In genomic region chr1:158026641-158027040, GRCh38 we compare ENCODE assay signal across 15 cellular contexts.
"Had no signal": no experiment of that assay in that cellular context is flagged by ENCODE, and none has a peak within 500 bp of the region (broad histone marks: within the 10 kb centered on the region; RNA-seq: fewer than 3 reads in every experiment).

No MANE protein-coding gene starts in this region.

- H3K9me3 ChIP-seq: pancreas, tibial nerve had no signal

- H3K4me3 ChIP-seq: hepatocyte, pancreas, SK-N-MC, tibial nerve had no signal

- DNase-seq: activated CD4-positive, alpha-beta T cell treated with anti-CD3 and anti-CD28 coated beads for 1 hour; activated CD4-positive, alpha-beta T cell treated with anti-CD3 and anti-CD28 coated beads, Interleukin-2, amount 50 U/mL, for 48 hours; activated naive CD4-positive, alpha-beta T cell treated with Interleukin-2 at 50 U/mL for 16 hours; caudate nucleus; kidney; left ventricle myocardium superior; pancreas; T-cell; T-helper 9 cell had no signal

- H3K4me2 ChIP-seq: hepatocyte had no signal

- H3K27ac ChIP-seq: hepatocyte, pancreas, SK-N-MC had no signal

- H3K27me3 ChIP-seq: hepatocyte, pancreas, tibial nerve had no signal

- ATAC-seq: activated T-helper 17 cell treated with anti-CD3 and anti-CD28 coated beads, Interleukin-2, amount 50 U/mL, for 72 hours; esophagus mucosa; left ventricle myocardium superior; stimulated activated effector memory CD8-positive, alpha-beta T cell treated with anti-CD3 and anti-CD28 coated beads, Interleukin-12 subunit alpha, Interleukin-12 subunit beta, amount 100 ng/mL, for 72 hours had no signal

- H3K36me3 ChIP-seq: pancreas had no signal

- H3K4me1 ChIP-seq: pancreas had no signal
